ENCODE assay signal across 26 cellular contexts in genomic region chr1:37741662-37742061, GRCh38. TPM values are rescaled to one million over a fixed set of nuclear protein-coding genes. Genes with fewer than 3 reads are reported as not detected.
"Had no signal": no experiment of that assay in that cellular context is flagged by ENCODE, and none has a peak within 500 bp of the region (broad histone marks: within the 10 kb centered on the region; RNA-seq: fewer than 3 reads in every experiment).

No MANE protein-coding gene starts in this region.

- H3K36me3 ChIP-seq: gastroesophageal sphincter, neutrophil, sigmoid colon, stomach, thoracic aorta, transverse colon had no signal

- H3K27ac Mint-ChIP-seq: immature natural killer cell; naive thymus-derived CD4-positive, alpha-beta T cell; nephron progenitor cell had no signal

- H3K4me3 Mint-ChIP-seq: immature natural killer cell; naive thymus-derived CD4-positive, alpha-beta T cell; nephron progenitor cell had no signal

- ATAC-seq: gastroesophageal sphincter; left cardiac atrium; left ventricle myocardium superior; naive thymus-derived CD4-positive, alpha-beta T cell had no signal

- H3K27ac ChIP-seq: coronary artery, gastroesophageal sphincter, neutrophil, sigmoid colon, skin epidermis, stomach, thoracic aorta, transverse colon had no signal

- DNase-seq: effector memory CD4-positive, alpha-beta T cell; glutamatergic neuron; immature natural killer cell; kidney; left cardiac atrium; left ventricle myocardium superior; mesendoderm; naive thymus-derived CD4-positive, alpha-beta T cell; nephron progenitor cell; sigmoid colon; stimulated activated CD4-positive, alpha-beta T cell treated with anti-CD3 and anti-CD28 coated beads, Interleukin-2, amount 100 ng/mL, for 24 hours; stimulated activated CD4-positive, alpha-beta T cell treated with anti-CD3 and anti-CD28 coated beads, Interleukin-4, amount 100 ng/mL, for 4 hours; stimulated activated naive CD4-positive, alpha-beta T cell; stomach; substantia nigra; transverse colon had no signal

- H3K4me1 ChIP-seq: gastroesophageal sphincter, sigmoid colon, stomach had no signal

- H3K4me1 Mint-ChIP-seq: immature natural killer cell, nephron progenitor cell had no signal

- H3K27me3 ChIP-seq: transverse colon had no signal

- H3K4me3 ChIP-seq: coronary artery, gastroesophageal sphincter, lung, sigmoid colon, skin epidermis, stomach, thoracic aorta, transverse colon had no signal

- H3K36me3 Mint-ChIP-seq: immature natural killer cell had no signal

- H3K9me3 ChIP-seq: neutrophil had no signal

RNA-seq across cellular contexts. Expression of gene EPHA10, which starts 23.3 kb away (rescaled TPM):
- total RNA-seq: fibroblast of villous mesenchyme, mononuclear cell, osteoblast, pulmonary artery endothelial cell, thoracic aorta had no signal
- polyA plus RNA-seq: immature natural killer cell; naive thymus-derived CD4-positive, alpha-beta T cell had no signal
